25 cellular contexts compared by ENCODE assay signal in genomic region chr18:72808688-72809087, GRCh38. TPM values are rescaled to one million over a fixed set of nuclear protein-coding genes. Genes with fewer than 3 reads are reported as not detected.
DNase-seq lines count a peak whose midpoint lies in the region; ATAC-seq and TF ChIP-seq lines count a peak whose summit lies in the region.
"Had no signal": no experiment of that assay in that cellular context is flagged by ENCODE, and none has a peak within 500 bp of the region (broad histone marks: within the 10 kb centered on the region; RNA-seq: fewer than 3 reads in every experiment).

No MANE protein-coding gene starts in this region.

- no peaks in the 10 kb centered on the region for H3K4me1 Mint-ChIP-seq in T-helper 2 cell treated with Interferon-gamma antibody and Interleukin-4, amounts not matched to agents 5 μg/mL and 100 μg/mL, for 36 hours (ENCODE audit: low read depth)
- H3K4me1 Mint-ChIP-seq: CD4-positive, CD25-positive, alpha-beta regulatory T cell had no signal

- WGBS in aorta, 2 donors = 57 to 59% methylated on average over 2 of the region's 2 CpGs

- H3K36me3 Mint-ChIP-seq in T-helper 2 cell treated with Interferon-gamma antibody and Interleukin-4, amounts not matched to agents 5 μg/mL and 100 μg/mL, for 36 hours (ENCODE audit: low read depth) = no peaks in the 10 kb centered on the region
- H3K36me3 Mint-ChIP-seq: CD4-positive, CD25-positive, alpha-beta regulatory T cell had no signal

- H3K9me3 Mint-ChIP-seq in T-helper 2 cell treated with Interferon-gamma antibody and Interleukin-4, amounts not matched to agents 5 μg/mL and 100 μg/mL, for 36 hours = no peaks in the 10 kb centered on the region
- H3K9me3 Mint-ChIP-seq: HFFc6 had no signal

- no peaks in the 10 kb centered on the region for H3K27me3 Mint-ChIP-seq in T-helper 2 cell treated with Interferon-gamma antibody and Interleukin-4, amounts not matched to agents 5 μg/mL and 100 μg/mL, for 36 hours (ENCODE audit: low read depth)
- H3K27me3 Mint-ChIP-seq: CD4-positive, CD25-positive, alpha-beta regulatory T cell had no signal

- no peaks in the 10 kb centered on the region for H3K36me3 ChIP-seq in aorta (ENCODE audit: control insufficient read depth in 1 of 2, insufficient read depth in 2 of 2, low read length in 1 of 2)
- H3K36me3 ChIP-seq: BE2C, HAP-1, SJSA1 had no signal

- ATAC-seq in Right ventricle myocardium superior (ENCODE audit: poor library complexity) (peak; percentile 12), Right ventricle myocardium inferior (no peak), left ventricle myocardium superior (peak; percentile 99), aorta (ENCODE audit: low FRiP score) (peak; percentile 36), GM18505 (IDR thresholded peaks at IDR 0.05; ENCODE audit: unreplicated experiment) (no peak)

- no peaks in the 10 kb centered on the region for H3K4me1 ChIP-seq in aorta (ENCODE audit: control insufficient read depth in 1 of 2, insufficient read depth in 2 of 2, low read length in 2 of 2)
- H3K4me1 ChIP-seq: BE2C, HAP-1, SJSA1 had no signal

- peak; percentile 46 for DNase-seq in Right ventricle myocardium superior
- no peak for DNase-seq in Right ventricle myocardium inferior (ENCODE audit: missing footprints)
- peak; percentile 85 for DNase-seq in NCI-H446 treated with DMSO at 0.1 percent for 48 hours (lab: John Stamatoyannopoulos, UW)
- peak; percentile 64 for DNase-seq in left ventricle myocardium superior
- no peak for DNase-seq in aorta
- no peak for DNase-seq in T-helper 2 cell treated with Interferon-gamma antibody and Interleukin-4, amounts not matched to agents 5 μg/mL and 100 μg/mL, for 36 hours (ENCODE audit: low spot score)
- DNase-seq in SIG-M5 treated with dmso at 0.1 percent for 504 hours (lab: John Stamatoyannopoulos, UW; ENCODE audit: unreplicated experiment) = no peak
- DNase-seq: BE2C; CD4-positive, CD25-positive, alpha-beta regulatory T cell; DMS153; GOT3; HFFc6; IMR-90; KG1; MM.1S; NCI-H1417 treated with DMSO at 0.1 percent for 48 hours; NCI-H187 treated with DMSO at 0.1 percent for 48 hours; NCI-H2171 treated with DMSO at 0.1 percent for 48 hours; NCI-H345; NCI-H524 treated with DMSO at 0.1 percent for 48 hours; NCI-H774 had no signal

- intact Hi-C loops in Right ventricle myocardium superior (cut with DNase I) = no loop called here
- intact Hi-C loops in Right ventricle myocardium inferior (cut with DNase I) = no loop called here
- intact Hi-C loops in left ventricle myocardium superior (cut with micrococcal nuclease) = no loop called here
- intact Hi-C loops in aorta (cut with DNase I) = loop anchor here in 1 of 2 donors (10.0 kb wide), 1 partner anchor 56 kb away; the partner anchor contains the start of gene NETO1

- no peak overlapping the region for H3K27ac Mint-ChIP-seq in T-helper 2 cell treated with Interferon-gamma antibody and Interleukin-4, amounts not matched to agents 5 μg/mL and 100 μg/mL, for 36 hours
- H3K27ac Mint-ChIP-seq: CD4-positive, CD25-positive, alpha-beta regulatory T cell; HFFc6 had no signal

- no peak overlapping the region for H3K27ac ChIP-seq in aorta (ENCODE audit: low read depth in 1 of 2, low read length in 2 of 2)
- H3K27ac ChIP-seq: 22Rv1, SJSA1 had no signal

- peaks cover 2% of the 10 kb centered on the region for H3K9me3 ChIP-seq in aorta (ENCODE audit: control insufficient read depth, low read length)
- H3K9me3 ChIP-seq: BE2C, HAP-1, SJSA1 had no signal

- no peak overlapping the region for H3K4me3 Mint-ChIP-seq in T-helper 2 cell treated with Interferon-gamma antibody and Interleukin-4, amounts not matched to agents 5 μg/mL and 100 μg/mL, for 36 hours
- H3K4me3 Mint-ChIP-seq: CD4-positive, CD25-positive, alpha-beta regulatory T cell; HFFc6 had no signal

- H3K27me3 ChIP-seq in aorta (ENCODE audit: control insufficient read depth in 1 of 2, insufficient read depth in 2 of 2, low read length in 1 of 2) = no peaks in the 10 kb centered on the region
- H3K27me3 ChIP-seq: BE2C, SJSA1 had no signal

- no peak overlapping the region for H3K4me3 ChIP-seq in aorta (ENCODE audit: low read length in 2 of 2)
- H3K4me3 ChIP-seq: HAP-1, SJSA1 had no signal

- no peak for TF ChIP-seq POLR2A in GM18505 (IDR thresholded peaks at IDR 0.05; ENCODE audit: borderline replicate concordance, extremely low read depth, insufficient read depth, insufficient read length)

RNA-seq across cellular contexts. Expression of gene NETO1, which starts 59.1 kb away (rescaled TPM):
- total RNA-seq in Right ventricle myocardium superior = not detected
- total RNA-seq in Right ventricle myocardium inferior = not detected
- total RNA-seq in left ventricle myocardium superior = not detected
- 1 to 10 TPM in 1 of 2 donors, not detected in 1; 3.8 TPM for total RNA-seq in aorta
- polyA plus RNA-seq in aorta = not detected
- total RNA-seq: CD4-positive, CD25-positive, alpha-beta regulatory T cell; HFFc6; SJSA1 had no signal
- polyA plus RNA-seq: CD4-positive, CD25-positive, alpha-beta regulatory T cell had no signal

Comparison
In these comparisons a context has a peak if more than half of its experiments do, and no peak if none do; other contexts are left out.
1. ATAC-seq: peak in Right ventricle myocardium superior (single experiment), left ventricle myocardium superior (single experiment) and aorta (single experiment); none in Right ventricle myocardium inferior (single experiment) and GM18505 (single experiment).
2. DNase-seq: peak in Right ventricle myocardium superior (single experiment), NCI-H446 treated with DMSO at 0.1 percent for 48 hours (single experiment) and left ventricle myocardium superior (single experiment); none in Right ventricle myocardium inferior (single experiment), aorta (0 of 2), T-helper 2 cell treated with Interferon-gamma antibody and Interleukin-4, amounts not matched to agents 5 μg/mL and 100 μg/mL, for 36 hours (single experiment) and SIG-M5 treated with dmso at 0.1 percent for 504 hours (single experiment).